In genomic region chr7:83827036-83827435, GRCh38 we compare ENCODE assay signal across 28 cellular contexts.
"Had no signal": no experiment of that assay in that cellular context is flagged by ENCODE, and none has a peak within 500 bp of the region (broad histone marks: within the 10 kb centered on the region; RNA-seq: fewer than 3 reads in every experiment).

No MANE protein-coding gene starts in this region.

- H3K4me2 ChIP-seq: neural progenitor cell had no signal

- H3K4me3 ChIP-seq: coronary artery, esophagus muscularis mucosa, heart left ventricle, left lung, neural progenitor cell, right lobe of liver, suprapubic skin, transverse colon, upper lobe of right lung, uterus had no signal

- H3K9ac ChIP-seq: neural progenitor cell, parathyroid adenoma had no signal

- H3K27me3 Mint-ChIP-seq: naive thymus-derived CD4-positive, alpha-beta T cell; progenitor cell of endocrine pancreas; stimulated activated naive B cell treated with anti-CD40 and anti-IgM and Interleukin-4, amounts not matched to agents 10 μg/mL and 1 μg/mL and 100 μg/mL, for 72 hours; stimulated activated naive CD8-positive, alpha-beta T cell treated with anti-CD3 and anti-CD28 coated beads, Interleukin-15, Interleukin-2, amounts not matched to agents 100 ng/mL and 50 ng/mL, for 24 hours had no signal

- H3K4me1 Mint-ChIP-seq: naive thymus-derived CD4-positive, alpha-beta T cell; nephron; stimulated activated naive B cell treated with anti-CD40 and anti-IgM and Interleukin-4, amounts not matched to agents 10 μg/mL and 1 μg/mL and 100 μg/mL, for 72 hours had no signal

- H3K27ac ChIP-seq: coronary artery, esophagus muscularis mucosa, heart left ventricle, left lung, neural progenitor cell, parathyroid adenoma, right lobe of liver, suprapubic skin, transverse colon, upper lobe of right lung, uterus had no signal

- H3K36me3 ChIP-seq: esophagus muscularis mucosa, heart left ventricle, left lung, neural progenitor cell, right lobe of liver, suprapubic skin, transverse colon, upper lobe of right lung, uterus had no signal

- H3K9me3 Mint-ChIP-seq: nephron; stimulated activated naive B cell treated with anti-CD40 and anti-IgM and Interleukin-4, amounts not matched to agents 10 μg/mL and 1 μg/mL and 100 μg/mL, for 72 hours; stimulated activated naive CD8-positive, alpha-beta T cell treated with anti-CD3 and anti-CD28 coated beads, Interleukin-15, Interleukin-2, amounts not matched to agents 100 ng/mL and 50 ng/mL, for 24 hours had no signal

- H3K9me3 ChIP-seq: esophagus muscularis mucosa, heart left ventricle, left lung, right lobe of liver, suprapubic skin, transverse colon, upper lobe of right lung, uterus had no signal

- DNase-seq: dermis blood vessel endothelial cell; effector memory CD4-positive, alpha-beta T cell; heart left ventricle; hippocampal formation; left cardiac atrium; left lung; mesenchymal stem cell; midbrain; naive thymus-derived CD4-positive, alpha-beta T cell; right lobe of liver; small intestine; stimulated activated CD4-positive, alpha-beta T cell treated with anti-CD3 and anti-CD28 coated beads, Interleukin-15, amount 100 ng/mL, for 24 hours; stimulated activated CD4-positive, alpha-beta T cell treated with anti-CD3 and anti-CD28 coated beads, Interleukin-2, amount 100 ng/mL, for 48 hours; stimulated activated naive B cell treated with anti-CD40 and anti-IgM and Interleukin-4, amounts not matched to agents 10 μg/mL and 1 μg/mL and 100 μg/mL, for 72 hours; transverse colon; upper lobe of right lung; uterus had no signal

- H3K4me3 Mint-ChIP-seq: naive thymus-derived CD4-positive, alpha-beta T cell; nephron; neural progenitor cell; stimulated activated naive B cell treated with anti-CD40 and anti-IgM and Interleukin-4, amounts not matched to agents 10 μg/mL and 1 μg/mL and 100 μg/mL, for 72 hours; stimulated activated naive CD8-positive, alpha-beta T cell treated with anti-CD3 and anti-CD28 coated beads, Interleukin-15, Interleukin-2, amounts not matched to agents 100 ng/mL and 50 ng/mL, for 24 hours had no signal

- H3K79me2 ChIP-seq: parathyroid adenoma had no signal

- ATAC-seq: heart left ventricle; left cardiac atrium; left lung; naive thymus-derived CD4-positive, alpha-beta T cell; right lobe of liver; stimulated activated naive B cell treated with anti-CD40 and anti-IgM and Interleukin-4, amounts not matched to agents 10 μg/mL and 1 μg/mL and 100 μg/mL, for 72 hours; upper lobe of right lung had no signal

- H2AFZ ChIP-seq: neural progenitor cell, parathyroid adenoma had no signal

- H3K27ac Mint-ChIP-seq: naive thymus-derived CD4-positive, alpha-beta T cell; nephron; neural progenitor cell; progenitor cell of endocrine pancreas; stimulated activated naive B cell treated with anti-CD40 and anti-IgM and Interleukin-4, amounts not matched to agents 10 μg/mL and 1 μg/mL and 100 μg/mL, for 72 hours; stimulated activated naive CD8-positive, alpha-beta T cell treated with anti-CD3 and anti-CD28 coated beads, Interleukin-15, Interleukin-2, amounts not matched to agents 100 ng/mL and 50 ng/mL, for 24 hours had no signal

- H3K36me3 Mint-ChIP-seq: naive thymus-derived CD4-positive, alpha-beta T cell; neural progenitor cell; stimulated activated naive B cell treated with anti-CD40 and anti-IgM and Interleukin-4, amounts not matched to agents 10 μg/mL and 1 μg/mL and 100 μg/mL, for 72 hours had no signal

- H3K27me3 ChIP-seq: esophagus muscularis mucosa, heart left ventricle, left lung, neural progenitor cell, right lobe of liver, suprapubic skin, transverse colon, upper lobe of right lung, uterus had no signal

- H3K4me1 ChIP-seq: esophagus muscularis mucosa, heart left ventricle, left lung, neural progenitor cell, parathyroid adenoma, right lobe of liver, suprapubic skin, transverse colon, upper lobe of right lung, uterus had no signal

- FAIRE-seq: endothelial cell of umbilical vein, frontal cortex, islet of Langerhans, small intestine had no signal
